In genomic region chr1:151841141-151841540, GRCh38 we compare ENCODE assay signal across 14 cellular contexts. TPM values are rescaled to one million over a fixed set of nuclear protein-coding genes. Genes with fewer than 3 reads are reported as not detected.
DNase-seq lines count a peak whose midpoint lies in the region; ATAC-seq and TF ChIP-seq lines count a peak whose summit lies in the region.
"Had no signal": no experiment of that assay in that cellular context is flagged by ENCODE, and none has a peak within 500 bp of the region (broad histone marks: within the 10 kb centered on the region; RNA-seq: fewer than 3 reads in every experiment).

No MANE protein-coding gene starts in this region.

- TF ChIP-seq EP300 in suprapubic skin (IDR thresholded peaks at IDR 0.05) = no peak

- H3K9me3 ChIP-seq in suprapubic skin = no peaks in the 10 kb centered on the region

- peaks cover 45% of the 10 kb centered on the region for H3K4me1 ChIP-seq in suprapubic skin

- TF ChIP-seq POLR2A in suprapubic skin (IDR thresholded peaks at IDR 0.05) = no peak

- no peak for TF ChIP-seq CTCF in suprapubic skin (IDR thresholded peaks at IDR 0.05)

- H3K27me3 ChIP-seq in suprapubic skin = peaks cover 12% of the 10 kb centered on the region

- DNase-seq in activated T-cell treated with anti-CD3 and anti-CD28 coated beads, Interleukin-2, amount 50 U/mL, for 72 hours = no peak
- DNase-seq in activated T-cell treated with anti-CD3 and anti-CD28 coated beads, Interleukin-2, amount 50 U/mL, for 48 hours = no peak
- peak; percentile 18 for DNase-seq in fibroblast of the conjunctiva (ENCODE audit: low read depth)
- DNase-seq in suprapubic skin (ENCODE audit: low spot score in 2 of 2) = no peak
- no peak for DNase-seq in Kasumi-1 (lab: John Stamatoyannopoulos, UW)
- DNase-seq in NCI-H2171 treated with DMSO at 0.1 percent for 48 hours (lab: John Stamatoyannopoulos, UW) = no peak
- no peak for DNase-seq in NCI-H1105 (lab: John Stamatoyannopoulos, UW)
- DNase-seq: activated CD8-positive, alpha-beta memory T cell treated with anti-CD3 and anti-CD28 coated beads for 24 hours; NCI-H1092; NCI-H774; stimulated activated CD4-positive, alpha-beta T cell treated with anti-CD3 and anti-CD28 coated beads, Interleukin-2, amount 100 ng/mL, for 24 hours had no signal

- no peaks in the 10 kb centered on the region for H3K9me3 Mint-ChIP-seq in activated T-cell treated with anti-CD3 and anti-CD28 coated beads, Interleukin-2, amount 50 U/mL, for 72 hours
- H3K9me3 Mint-ChIP-seq: stimulated activated naive CD8-positive, alpha-beta T cell treated with anti-CD3 and anti-CD28 coated beads, Interleukin-15, Interleukin-2, amounts not matched to agents 100 ng/mL and 50 ng/mL, for 24 hours had no signal

- H3K27ac ChIP-seq in angular gyrus (ENCODE audit: low read depth, low read length) = peak overlapping the region; percentile 98
- peak overlapping the region; percentile 41 for H3K27ac ChIP-seq in suprapubic skin

- H3K4me1 Mint-ChIP-seq in activated T-cell treated with anti-CD3 and anti-CD28 coated beads, Interleukin-2, amount 50 U/mL, for 72 hours (ENCODE audit: low read depth) = peaks cover 41% of the 10 kb centered on the region

- ATAC-seq in activated T-cell treated with anti-CD3 and anti-CD28 coated beads, Interleukin-2, amount 50 U/mL, for 72 hours (replicated peaks in 1 of 2) = no peak

- WGBS in suprapubic skin = 94% methylated on average over 2 of the region's 2 CpGs

- H3K27me3 Mint-ChIP-seq in activated T-cell treated with anti-CD3 and anti-CD28 coated beads, Interleukin-2, amount 50 U/mL, for 72 hours (ENCODE audit: low read depth) = no peaks in the 10 kb centered on the region
- H3K27me3 Mint-ChIP-seq: stimulated activated naive CD8-positive, alpha-beta T cell treated with anti-CD3 and anti-CD28 coated beads, Interleukin-15, Interleukin-2, amounts not matched to agents 100 ng/mL and 50 ng/mL, for 24 hours had no signal

- H3K4me3 Mint-ChIP-seq in activated T-cell treated with anti-CD3 and anti-CD28 coated beads, Interleukin-2, amount 50 U/mL, for 72 hours = peak overlapping the region; percentile 88 to 97

- no peaks in the 10 kb centered on the region for H3K36me3 ChIP-seq in suprapubic skin

- peak overlapping the region; percentile 80 for H3K27ac Mint-ChIP-seq in activated T-cell treated with anti-CD3 and anti-CD28 coated beads, Interleukin-2, amount 50 U/mL, for 72 hours
- H3K27ac Mint-ChIP-seq: stimulated activated naive CD8-positive, alpha-beta T cell treated with anti-CD3 and anti-CD28 coated beads, Interleukin-15, Interleukin-2, amounts not matched to agents 100 ng/mL and 50 ng/mL, for 24 hours had no signal

- peaks cover 7 to 10% of the 10 kb centered on the region in 2 donors for H3K36me3 Mint-ChIP-seq in activated T-cell treated with anti-CD3 and anti-CD28 coated beads, Interleukin-2, amount 50 U/mL, for 72 hours (ENCODE audit: insufficient read depth in 2 of 2)

- no peak overlapping the region for H3K4me3 ChIP-seq in suprapubic skin

RNA-seq across cellular contexts. Expression of gene C2CD4D, which starts 1.5 kb away (rescaled TPM):
- 1 to 10 TPM; 2.1 to 4.4 TPM for total RNA-seq in activated T-cell treated with anti-CD3 and anti-CD28 coated beads, Interleukin-2, amount 50 U/mL, for 72 hours
- total RNA-seq in suprapubic skin = 1 to 10 TPM in 3 of 4 donors, under 1 TPM in 1; 0.68 to 7.3 (median 2.1) TPM

RNA-seq across cellular contexts. Expression of gene RORC, which starts 9.5 kb away (rescaled TPM):
- total RNA-seq in activated T-cell treated with anti-CD3 and anti-CD28 coated beads, Interleukin-2, amount 50 U/mL, for 72 hours = 10 to 100 TPM in 1 of 2 donors, 1 to 10 TPM in 1; 1.8 to 10.3 TPM
- total RNA-seq in suprapubic skin = 10 to 100 TPM; 29.0 to 73.8 (median 43.0) TPM

RNA-seq across cellular contexts. Expression of gene THEM5, which starts 12.4 kb away (rescaled TPM):
- under 1 TPM in 1 of 2 donors, not detected in 1; 0.25 TPM for total RNA-seq in activated T-cell treated with anti-CD3 and anti-CD28 coated beads, Interleukin-2, amount 50 U/mL, for 72 hours
- total RNA-seq in suprapubic skin = 10 to 100 TPM; 29.1 to 89.7 (median 64.3) TPM
- total RNA-seq: T-helper 1 cell treated with Interleukin-12 subunit alpha and Interleukin-12 subunit beta and Interleukin-4 antibody, amounts not matched to agents 30 ng/mL and 1 ng/mL, for 36 hours had no signal

RNA-seq across cellular contexts. Expression of gene LINGO4, which starts 35.9 kb away (rescaled TPM):
- under 1 TPM; 0.19 to 0.88 TPM for total RNA-seq in activated T-cell treated with anti-CD3 and anti-CD28 coated beads, Interleukin-2, amount 50 U/mL, for 72 hours
- 1 to 10 TPM in 1 of 4 donors, under 1 TPM in 3; 0.38 to 2.7 (median 0.81) TPM for total RNA-seq in suprapubic skin

RNA-seq across cellular contexts. Expression of gene TDRKH, which starts 50.8 kb away (rescaled TPM):
- 10 to 100 TPM; 26.3 to 29.3 TPM for total RNA-seq in activated T-cell treated with anti-CD3 and anti-CD28 coated beads, Interleukin-2, amount 50 U/mL, for 72 hours
- total RNA-seq in suprapubic skin = 1 to 10 TPM; 1.2 to 4.1 (median 3.1) TPM

Comparison
In these comparisons a context has a peak if more than half of its experiments do, and no peak if none do; other contexts are left out.
1. RNA of gene THEM5, which starts 12.4 kb away (total RNA-seq): 29.1 to 89.7 TPM in suprapubic skin; 0.25 TPM in activated T-cell treated with anti-CD3 and anti-CD28 coated beads, Interleukin-2, amount 50 U/mL, for 72 hours; every median in the first group is over 10 times any median in the second.